In the genomic region with DNA sequence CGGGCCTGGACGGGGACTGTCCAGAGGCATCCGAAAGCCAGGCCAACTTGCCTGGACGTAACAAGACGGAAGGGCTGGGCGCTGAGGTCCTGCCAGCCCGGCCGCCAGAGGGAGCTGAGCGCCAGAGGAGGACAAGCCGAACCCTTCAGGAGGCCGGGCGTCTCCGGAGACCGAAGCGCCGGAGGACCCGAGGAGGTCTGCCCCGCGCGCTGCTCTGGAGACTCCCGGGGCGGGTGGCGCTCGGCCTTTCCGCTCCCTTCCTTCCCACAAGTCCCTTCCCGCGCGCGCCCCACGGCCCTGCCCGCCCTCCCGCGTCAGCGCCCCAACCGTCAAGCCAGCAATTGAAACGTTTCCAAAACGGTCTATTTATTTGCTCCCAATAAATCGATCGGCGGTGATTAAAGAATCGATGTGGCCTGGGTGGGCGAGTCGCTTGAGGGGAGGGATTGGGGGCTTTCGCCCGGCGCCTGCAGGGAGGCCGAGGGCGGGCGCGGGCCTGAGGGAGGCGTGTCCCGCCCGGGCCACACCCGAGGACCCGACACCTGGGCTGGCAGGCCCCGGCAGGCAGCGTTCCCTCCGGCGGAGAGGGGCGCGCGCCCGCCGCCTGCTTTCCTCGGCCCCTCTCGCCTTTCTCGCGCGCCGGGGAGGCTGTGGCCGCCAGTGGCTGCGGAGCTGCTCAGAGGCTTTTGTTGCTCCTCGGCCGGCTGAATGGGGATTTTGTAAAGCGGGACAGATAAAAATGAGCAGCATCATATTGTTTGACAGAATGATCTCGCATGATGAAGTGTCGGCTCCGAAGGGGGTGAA, we compare ENCODE assay signal across 8 cellular contexts. TPM values are rescaled to one million over a fixed set of nuclear protein-coding genes. Genes with fewer than 3 reads are reported as not detected.
A peak's percentile ranks its signal among the peaks of the same experiment; 100 is the strongest.
DNase-seq lines count a peak whose midpoint lies in the region; ATAC-seq, FAIRE-seq and TF ChIP-seq lines count a peak whose summit lies in the region.

No MANE protein-coding gene starts in this region.

- H3K79me2 ChIP-seq in GM12878 (ENCODE audit: control insufficient read depth, insufficient read depth, low read length): no peaks in the 10 kb centered on the region
- no peaks in the 10 kb centered on the region for H3K79me2 ChIP-seq in smooth muscle cell (ENCODE audit: low read depth)

- no peaks in the 10 kb centered on the region for H3F3A ChIP-seq in smooth muscle cell (ENCODE audit: low read depth)

- in situ Hi-C loops in GM12878 (cut with MboI): no loop called here

- H2AFZ ChIP-seq in GM12878 (ENCODE audit: control insufficient read depth, low read depth, low read length) (peak overlapping the region; percentile 81), smooth muscle cell (ENCODE audit: low read depth) (peak overlapping the region; percentile 69)

- RAD21 ChIA-PET in GM12878 (lab: Charles Lee; ENCODE audit: unreplicated experiment): interaction anchor here (1.0 kb wide), 1 partner anchor 220 kb away, joined by 3 read pairs; no protein-coding TSS in a partner anchor

- SMC1A ChIA-PET in GM12878 (lab: Charles Lee; ENCODE audit: uncharacterized antibody, unreplicated experiment): no interaction called here

- peak overlapping the region; percentile 67 for H3K9ac ChIP-seq in ES-I3 (ENCODE audit: low read depth, low read length)
- H3K9ac ChIP-seq in GM12878 (ENCODE audit: control insufficient read depth, insufficient read depth, low read length): no peak overlapping the region
- H3K9ac ChIP-seq in iPS-20b (ENCODE audit: low read depth, low read length): peak overlapping the region; percentile 70; the same call in 1 of the 2 replicates
- H3K9ac ChIP-seq in smooth muscle cell (ENCODE audit: low read depth): no peak overlapping the region

- TF ChIP-seq POLR2A in GM12878 (IDR thresholded peaks at IDR 0.05; ENCODE audit: low read depth, low read length): no peak

- CTCF ChIA-PET in GM12878 (lab: Yijun Ruan, JAX): interaction anchor here (0.6 to 1.3 kb wide), 4 partner anchors 10 to 972 kb away, joined by 3 to 5 read pairs (median 3); no protein-coding TSS in a partner anchor

- TF ChIP-seq EP300 in GM12878 (IDR thresholded peaks at IDR 0.05; ENCODE audit: borderline replicate concordance in 1 of 2, control insufficient read depth in 1 of 2, low read depth in 2 of 2, low read length in 2 of 2): no peak

- BruUV-seq in GM12878 (replicated peaks; lab: Mats Ljungman, UMichigan): no TSS peak

- H3K4me1 ChIP-seq in ES-I3 (ENCODE audit: insufficient read depth, low read length) (peaks cover 9% of the 10 kb centered on the region), GM12878 (ENCODE audit: control insufficient read depth, insufficient read depth, low read length) (no peaks in the 10 kb centered on the region), iPS-20b (ENCODE audit: insufficient read depth, low read length) (peaks cover 19% of the 10 kb centered on the region; the same call in 1 of the 2 replicates), smooth muscle cell (ENCODE audit: low read depth) (peaks cover 13% of the 10 kb centered on the region)

- H3K4me3 ChIP-seq in GM12878 (peak overlapping the region; percentile 69), iPS-20b (ENCODE audit: low read length) (peak overlapping the region; percentile 90), smooth muscle cell (peak overlapping the region; percentile 52)

- TF ChIP-seq CTCF in GM12878 (IDR thresholded peaks at IDR 0.05 in 2 of 3, conservative IDR thresholded peaks at IDR 0.05 in 1 of 3; ENCODE audit: control insufficient read depth in 2 of 3, extremely low read depth in 1 of 3, insufficient read depth in 1 of 3, low read depth in 3 of 3, low read length in 3 of 3) (peak; percentile 60 to 87 (median 66)), smooth muscle cell (IDR thresholded peaks at IDR 0.05; ENCODE audit: borderline replicate concordance, insufficient read depth, poor library complexity, severe bottlenecking) (peak; percentile 45)

- DNase-seq in H4 (ENCODE audit: low spot score): peak; percentile 47
- peak; percentile 18 for DNase-seq in LHCN-M2 (ENCODE audit: low read depth)
- DNase-seq in RPMI8226: peak; percentile 84
- no peak for DNase-seq in GM12878 (ENCODE audit: low read depth, low spot score)
- DNase-seq in smooth muscle cell (lab: John Stamatoyannopoulos, UW; ENCODE audit: unreplicated experiment): no peak
- DNase-seq in GF-D8 (lab: John Stamatoyannopoulos, UW): no peak

- H4K20me1 ChIP-seq in GM12878 (ENCODE audit: control insufficient read depth, insufficient read depth) (no peaks in the 10 kb centered on the region), smooth muscle cell (ENCODE audit: low read depth) (no peaks in the 10 kb centered on the region)

- FAIRE-seq in GM12878 (lab: Jason Lieb, UNC): peak; percentile 35

- peak; percentile 96 for ATAC-seq in GM12878

- intact Hi-C loops in GM12878 (cut with micrococcal nuclease; ENCODE audit: unreplicated experiment): loop anchor here (1.0 to 10.0 kb wide), 3 partner anchors 124 to 362 kb away; no protein-coding TSS in a partner anchor

- no peak overlapping the region for H3K27ac ChIP-seq in GM12878 (ENCODE audit: control insufficient read depth, insufficient read depth)
- H3K27ac ChIP-seq in iPS-20b (ENCODE audit: low read length): no peak overlapping the region
- H3K27ac ChIP-seq in smooth muscle cell (ENCODE audit: low read depth): no peak overlapping the region

- no peaks in the 10 kb centered on the region for H3K36me3 ChIP-seq in ES-I3 (ENCODE audit: insufficient read depth, low read length)
- H3K36me3 ChIP-seq in GM12878 (ENCODE audit: control insufficient read depth in 2 of 2, insufficient read depth in 2 of 2, low read length in 1 of 2): no peaks in the 10 kb centered on the region
- no peaks in the 10 kb centered on the region for H3K36me3 ChIP-seq in iPS-20b (ENCODE audit: insufficient read depth, low read depth, low read length)
- no peaks in the 10 kb centered on the region for H3K36me3 ChIP-seq in smooth muscle cell (ENCODE audit: low read depth)

- no peaks in the 10 kb centered on the region for H3K9me3 ChIP-seq in ES-I3 (ENCODE audit: control insufficient read depth, insufficient read depth, low read length)
- H3K9me3 ChIP-seq in GM12878 (replicated peaks; ENCODE audit: control insufficient read depth, insufficient read depth, low read length): no peaks in the 10 kb centered on the region; the same call in 1 of the 3 replicates
- H3K9me3 ChIP-seq in iPS-20b (ENCODE audit: insufficient read depth, low read depth, low read length): no peaks in the 10 kb centered on the region
- H3K9me3 ChIP-seq in smooth muscle cell (replicated peaks; ENCODE audit: low read depth): no peaks in the 10 kb centered on the region

- peak; percentile 35; the same call in 1 of the 2 replicates for TF ChIP-seq RAD21 in GM12878 (IDR thresholded peaks at IDR 0.05; ENCODE audit: insufficient read depth, low read depth, low read length)

- H3K27me3 ChIP-seq in GM12878 (replicated peaks in 1 of 2; ENCODE audit: control insufficient read depth in 2 of 2, insufficient read depth in 2 of 2, low read length in 1 of 2) (peaks cover 9 to 35% of the 10 kb centered on the region in 2 experiments), iPS-20b (ENCODE audit: insufficient read depth, low read length) (peaks cover 73% of the 10 kb centered on the region), smooth muscle cell (ENCODE audit: low read depth) (peaks cover 97% of the 10 kb centered on the region)

- H3K4me2 ChIP-seq in GM12878 (ENCODE audit: control insufficient read depth, insufficient read depth) (peak overlapping the region; percentile 84), smooth muscle cell (peak overlapping the region; percentile 85)

- WGBS in GM12878 (ENCODE audit: insufficient coverage, insufficient replicate concordance, low lambda C conversion rate, missing lambda C conversion rate): 34% methylated on average over 34 of the region's 78 CpGs
- 1% methylated on average over 70 of the region's 78 CpGs for WGBS in smooth muscle cell (ENCODE audit: low lambda C conversion rate)

- POLR2A ChIA-PET in GM12878 (lab: Charles Lee): no interaction called here

RNA-seq across cellular contexts. Expression of a gene that starts 5.2 kb away (rescaled TPM):
- total RNA-seq in H4 (2014; rRNA removed; shearing (Covaris generic)): 0.06 and 0.53 TPM in 2 replicates
- not detected in 2 replicates for total RNA-seq in LHCN-M2 (2014; rRNA removed)
- not detected for polyA plus RNA-seq in LHCN-M2 (2012)
- not detected in 2 replicates for total RNA-seq in GM12878 (2013; cell fraction: nucleolus; rRNA removed)
- not detected in 2 replicates for total RNA-seq in GM12878 (2014; rRNA removed)
- not detected in 2 replicates for total RNA-seq in GM12878 (2014; rRNA removed; fragmentation: Illumina TruSeq; extraction: Trizol)
- total RNA-seq in GM12878 (2021): not detected in 2 replicates
- polyA plus RNA-seq in GM12878 (2011; ENCODE audit: low read depth): not detected
- polyA plus RNA-seq in GM12878 (2011; rRNA removed): not detected in 2 replicates
- not detected in 2 replicates for polyA plus RNA-seq in GM12878 (2011; cell fraction: cytosol; rRNA removed)
- polyA plus RNA-seq in GM12878 (2011; cell fraction: nucleus; rRNA removed): not detected in 2 replicates
- polyA plus RNA-seq in GM12878 (2012): not detected in 2 replicates
- not detected in 2 replicates for polyA plus RNA-seq in GM12878 (2014; fragmentation: Illumina TruSeq; extraction: Trizol)
- polyA plus RNA-seq in GM12878 (2014; fragmentation: Nextera tagmentation; extraction: Ambion mirVana): not detected
- not detected in 2 replicates for polyA plus RNA-seq in GM12878 (2014; rRNA removed)
- not detected for polyA plus RNA-seq in GM12878 (2016; fragmentation: Nextera tagmentation; extraction: Ambion mirVana)
- not detected in 2 replicates for polyA minus RNA-seq in GM12878 (2011; rRNA and poly(A)+ RNA removed)
- polyA minus RNA-seq in GM12878 (2011; cell fraction: cytosol; rRNA and poly(A)+ RNA removed): not detected in 2 replicates
- not detected in 2 replicates for polyA minus RNA-seq in GM12878 (2011; cell fraction: nucleus; rRNA and poly(A)+ RNA removed)
- total RNA-seq in smooth muscle cell: not detected in 2 replicates
- not detected in 2 replicates for polyA plus RNA-seq in smooth muscle cell

RNA-seq across cellular contexts. Expression of a gene that starts 50.2 kb away (rescaled TPM):
- total RNA-seq in H4 (2014; rRNA removed; shearing (Covaris generic)): 33.9 and 42.3 TPM in 2 replicates
- total RNA-seq in LHCN-M2 (2014; rRNA removed) (14.2 and 14.4 TPM in 2 replicates), GM12878 (2014; rRNA removed) (17.1 and 29.3 TPM in 2 replicates), GM12878 (2014; rRNA removed; fragmentation: Illumina TruSeq; extraction: Trizol) (16.8 and 17.1 TPM in 2 replicates), GM12878 (2021) (12.2 and 13.8 TPM in 2 replicates), smooth muscle cell (20.5 and 20.6 TPM in 2 replicates)
- 4.1 TPM for polyA plus RNA-seq in LHCN-M2 (2012)
- 66.0 and 70.4 TPM in 2 replicates for total RNA-seq in GM12878 (2013; cell fraction: nucleolus; rRNA removed)
- polyA plus RNA-seq in GM12878 (2011; ENCODE audit: low read depth): 6.1 TPM
- polyA plus RNA-seq in GM12878 (2011; rRNA removed) (24.1 and 39.6 TPM in 2 replicates), GM12878 (2014; fragmentation: Illumina TruSeq; extraction: Trizol) (17.0 and 20.6 TPM in 2 replicates), GM12878 (2014; fragmentation: Nextera tagmentation; extraction: Ambion mirVana) (10 to 100 TPM; 13.8 to 20.2 TPM), GM12878 (2014; rRNA removed) (12.4 and 15.2 TPM in 2 replicates), GM12878 (2016; fragmentation: Nextera tagmentation; extraction: Ambion mirVana) (10 to 100 TPM; 25.2 to 28.5 TPM), smooth muscle cell (11.9 and 13.3 TPM in 2 replicates)
- 5.8 and 7.6 TPM in 2 replicates for polyA plus RNA-seq in GM12878 (2011; cell fraction: cytosol; rRNA removed)
- 27.0 and 32.2 TPM in 2 replicates for polyA plus RNA-seq in GM12878 (2011; cell fraction: nucleus; rRNA removed)
- polyA plus RNA-seq in GM12878 (2012): 11.0 and 11.1 TPM in 2 replicates
- 15.1 and 22.5 TPM in 2 replicates for polyA minus RNA-seq in GM12878 (2011; rRNA and poly(A)+ RNA removed)
- 5.0 and 5.7 TPM in 2 replicates for polyA minus RNA-seq in GM12878 (2011; cell fraction: cytosol; rRNA and poly(A)+ RNA removed)
- 20.6 and 32.5 TPM in 2 replicates for polyA minus RNA-seq in GM12878 (2011; cell fraction: nucleus; rRNA and poly(A)+ RNA removed)

Comparison
In these comparisons a context has a peak if more than half of its experiments do, and no peak if none do; other contexts are left out.
1. H3K9ac ChIP-seq: peak in ES-I3 (single experiment) and iPS-20b (single experiment); none in GM12878 (single experiment) and smooth muscle cell (single experiment).
2. DNase-seq: peak in H4 (single experiment), LHCN-M2 (single experiment) and RPMI8226 (single experiment); none in GM12878 (single experiment), smooth muscle cell (single experiment) and GF-D8 (single experiment).
3. Peak in every context shown above with its lines, with median percentiles within 50 percentile points of each other: H3K4me3 ChIP-seq.